ENCODE assay signal across 8 cellular contexts in genomic region chr3:48609088-48610005, GRCh38. TPM values are rescaled to one million over a fixed set of nuclear protein-coding genes. Genes with fewer than 3 reads are reported as not detected.
A peak's percentile ranks its signal among the peaks of the same experiment; 100 is the strongest.
DNase-seq lines count a peak whose midpoint lies in the region; ATAC-seq, FAIRE-seq and TF ChIP-seq lines count a peak whose summit lies in the region.

TSS of gene UQCRC1 (minus strand) at chr3:48609646. CDS start at chr3:48609620, 26 bp downstream.

- H3K9me3 Mint-ChIP-seq in nephron progenitor cell = no peaks in the 10 kb centered on the region
- no peaks in the 10 kb centered on the region for H3K9me3 Mint-ChIP-seq in stimulated activated naive CD8-positive, alpha-beta T cell treated with anti-CD3 and anti-CD28 coated beads, Interleukin-15, amount 100 ng/mL, for 72 hours

- H3K27me3 Mint-ChIP-seq in nephron progenitor cell (ENCODE audit: low read depth, poor library complexity) = peaks cover 7% of the 10 kb centered on the region
- no peaks in the 10 kb centered on the region for H3K27me3 Mint-ChIP-seq in stimulated activated naive CD8-positive, alpha-beta T cell treated with anti-CD3 and anti-CD28 coated beads, Interleukin-15, amount 100 ng/mL, for 72 hours

- TF ChIP-seq POLR2A in H54 (IDR thresholded peaks at IDR 0.05; ENCODE audit: low read depth, low read length) = peak; percentile 94

- peaks cover 47% of the 10 kb centered on the region for H3K36me3 Mint-ChIP-seq in nephron progenitor cell (ENCODE audit: low read depth)

- TF ChIP-seq CTCF in fibroblast of the aortic adventitia (IDR thresholded peaks at IDR 0.05; ENCODE audit: insufficient read depth, low read length) (peak; percentile 78), nephron progenitor cell (IDR thresholded peaks at IDR 0.05) (peak; percentile 65)

- peak within 1 kb of the TSS; percentile 96 for H3K4me3 Mint-ChIP-seq in nephron progenitor cell
- peak within 1 kb of the TSS; percentile 97 to 99 for H3K4me3 Mint-ChIP-seq in stimulated activated naive CD8-positive, alpha-beta T cell treated with anti-CD3 and anti-CD28 coated beads, Interleukin-15, amount 100 ng/mL, for 72 hours

- in situ Hi-C loops in G401 (cut with HindIII; ENCODE audit: low sequenced_read_pairs) = no loop called here

- FAIRE-seq in H54 (lab: Jason Lieb, UNC) = peak; percentile 60

- H3K4me1 Mint-ChIP-seq in nephron progenitor cell = peaks cover 12% of the 10 kb centered on the region
- peaks cover 26% of the 10 kb centered on the region for H3K4me1 Mint-ChIP-seq in stimulated activated naive CD8-positive, alpha-beta T cell treated with anti-CD3 and anti-CD28 coated beads, Interleukin-15, amount 100 ng/mL, for 72 hours

- peak within 1 kb of the TSS; percentile 99 for H3K4me3 ChIP-seq in fibroblast of the aortic adventitia (ENCODE audit: low read depth, low read length)

- ATAC-seq in stimulated activated naive CD8-positive, alpha-beta T cell treated with anti-CD3 and anti-CD28 coated beads, Interleukin-15, amount 100 ng/mL, for 72 hours = peak; percentile 99

- DNase-seq in G401 (ENCODE audit: low spot score) (peak; percentile 90), H54 (ENCODE audit: insufficient read length, low spot score) (peak; percentile 96), LoVo (ENCODE audit: low spot score) (peak; percentile 96), SHP77 (lab: John Stamatoyannopoulos, UW) (peak; percentile 82 to 87), fibroblast of the aortic adventitia (ENCODE audit: low read depth) (peak; percentile 91), nephron progenitor cell (peak; percentile 95)
- peak; percentile 97 for DNase-seq in activated effector memory CD4-positive, alpha-beta T cell treated with anti-CD3 and anti-CD28 coated beads, Interleukin-2, amount 50 U/mL, for 16 hours
- DNase-seq in stimulated activated naive CD8-positive, alpha-beta T cell treated with anti-CD3 and anti-CD28 coated beads, Interleukin-15, amount 100 ng/mL, for 72 hours = peak; percentile 93 to 95

- peak within 1 kb of the TSS; percentile 59 for H3K27ac Mint-ChIP-seq in nephron progenitor cell
- peak within 1 kb of the TSS; percentile 99 for H3K27ac Mint-ChIP-seq in stimulated activated naive CD8-positive, alpha-beta T cell treated with anti-CD3 and anti-CD28 coated beads, Interleukin-15, amount 100 ng/mL, for 72 hours

RNA-seq across cellular contexts. Expression of gene UQCRC1, which starts in this region (rescaled TPM):
- total RNA-seq in G401 (2014; rRNA removed; shearing (Covaris generic)) = 474 and 540 TPM in 2 replicates
- total RNA-seq in fibroblast of the aortic adventitia (ENCODE audit: low replicate concordance) = 97.2 and 196 TPM in 2 replicates

Comparison
In these comparisons a context has a peak if more than half of its experiments do, and no peak if none do; other contexts are left out.
1. Peak in every context shown above with its lines: DNase-seq, ATAC-seq and H3K4me3 ChIP-seq.